In the genomic region with DNA sequence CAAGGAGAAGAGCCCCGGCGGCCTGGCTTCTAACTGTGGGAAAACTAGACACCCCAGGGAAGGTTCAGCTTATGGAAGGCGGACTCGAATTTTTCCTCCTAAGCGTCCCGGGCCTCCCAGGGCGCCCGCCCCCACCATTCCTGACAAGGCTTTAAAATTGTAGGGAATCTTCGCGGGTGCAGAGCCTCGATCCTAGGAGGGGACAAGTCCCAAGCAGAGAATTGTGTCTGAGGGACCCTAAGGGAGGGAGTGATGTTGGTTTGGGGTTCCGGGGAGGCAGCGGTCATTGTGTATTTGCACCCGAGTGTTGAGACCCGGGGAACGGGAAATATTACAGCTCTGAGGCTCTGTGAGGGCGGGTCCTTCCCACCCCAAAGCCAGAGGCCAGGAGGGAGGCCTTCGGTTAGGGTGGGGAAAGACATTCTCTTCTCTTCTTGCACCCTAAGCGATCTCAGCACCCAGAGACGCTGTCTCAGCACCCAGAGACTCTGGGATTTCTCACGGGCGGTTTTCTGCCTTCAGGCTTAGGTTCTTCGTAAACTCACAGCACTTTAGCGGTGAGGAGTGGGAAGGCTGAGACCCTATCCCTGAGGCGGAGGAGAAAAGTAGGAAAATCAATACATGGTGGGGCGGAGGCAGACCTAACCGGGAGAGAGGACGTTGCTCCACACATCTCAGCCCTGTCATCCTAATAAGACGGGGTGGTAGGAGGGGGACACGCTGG, we compare ENCODE assay signal across 1 cellular context.
TF ChIP-seq lines count a peak whose summit lies in the region.

No MANE protein-coding gene starts in this region.

TF ChIP-seq in H1, 55 proteins besides CTCF, POLR2A, EP300 and RAD21:
- TF ChIP-seq SUZ12 (IDR thresholded peaks at IDR 0.05; ENCODE audit: low read length) (peak; percentile 85), HDAC2 (IDR thresholded peaks at IDR 0.05; ENCODE audit: borderline replicate concordance in 1 of 2, low read depth in 2 of 2, low read length in 2 of 2) (no peak), RNF2 (IDR thresholded peaks at IDR 0.05; ENCODE audit: borderline replicate concordance, low read depth, low read length, missing control alignments, poor library complexity, severe bottlenecking) (peak; percentile 65), KDM4A (IDR thresholded peaks at IDR 0.05; ENCODE audit: low read depth, low read length, severe bottlenecking) (no peak), EZH2 (IDR thresholded peaks at IDR 0.05; ENCODE audit: low read depth, low read length, severe bottlenecking) (peak; percentile 82)
TF ChIP-seq in H1: peak in this region for 3.
